18 cellular contexts compared by ENCODE assay signal in the genomic region with DNA sequence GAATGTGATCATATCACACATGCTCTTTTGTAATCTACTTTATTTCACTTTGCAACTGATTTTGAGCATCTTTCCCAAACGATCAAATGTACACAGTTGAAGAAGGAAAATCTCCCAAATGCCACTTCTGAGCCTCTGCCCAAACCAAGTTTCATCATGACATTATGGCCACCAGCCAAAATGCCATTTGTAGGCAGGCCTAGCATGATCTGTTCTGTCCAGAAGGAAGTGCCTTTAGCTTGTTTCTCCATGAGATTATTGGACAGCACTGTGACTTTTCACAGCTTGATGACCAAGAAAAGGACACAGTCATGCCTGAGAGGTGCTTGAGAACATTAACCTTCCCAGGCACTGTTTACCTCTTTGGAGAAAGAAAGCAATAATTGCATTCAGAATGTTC.
DNase-seq lines count a peak whose midpoint lies in the region; ATAC-seq and TF ChIP-seq lines count a peak whose summit lies in the region.
"Had no signal": no experiment of that assay in that cellular context is flagged by ENCODE, and none has a peak within 500 bp of the region (broad histone marks: within the 10 kb centered on the region; RNA-seq: fewer than 3 reads in every experiment).

No MANE protein-coding gene starts in this region.

- H3K27ac ChIP-seq in left ventricle myocardium inferior (replicated peaks), result no peak overlapping the region
- H3K27ac ChIP-seq: 22Rv1, BLaER1 had no signal

- no peaks in the 10 kb centered on the region for H3K9me3 ChIP-seq in left ventricle myocardium inferior (replicated peaks)
- H3K9me3 ChIP-seq: BLaER1, Caco-2 had no signal

- H3K36me3 ChIP-seq in left ventricle myocardium inferior, result no peaks in the 10 kb centered on the region
- H3K36me3 ChIP-seq: BLaER1 had no signal

- no peak for ATAC-seq in HG03159 (IDR thresholded peaks at IDR 0.05; ENCODE audit: unreplicated experiment)
- ATAC-seq: HepG2 had no signal

- H3K4me1 ChIP-seq in left ventricle myocardium inferior, result peaks cover 22% of the 10 kb centered on the region
- H3K4me1 ChIP-seq: BLaER1, Caco-2 had no signal

- intact Hi-C loops in left ventricle myocardium inferior (cut with micrococcal nuclease), result no loop called here

- no peak overlapping the region for H3K4me3 ChIP-seq in left ventricle myocardium inferior
- H3K4me3 ChIP-seq: BLaER1 had no signal

- no peaks in the 10 kb centered on the region for H3K27me3 ChIP-seq in left ventricle myocardium inferior (ENCODE audit: low read depth)
- H3K27me3 ChIP-seq: BLaER1 had no signal

- no peak for TF ChIP-seq CTCF in left ventricle myocardium inferior (IDR thresholded peaks at IDR 0.05; ENCODE audit: borderline replicate concordance)

- peak; percentile 8 for DNase-seq in DMS53 (lab: John Stamatoyannopoulos, UW)
- no peak for DNase-seq in DMS53 treated with DMSO at 0.1 percent for 48 hours (lab: John Stamatoyannopoulos, UW; ENCODE audit: unreplicated experiment)
- DNase-seq in DMS79 (lab: John Stamatoyannopoulos, UW), result peak; percentile 2
- DNase-seq in RPMI8226, result peak; percentile 52
- DNase-seq in cerebellum (ENCODE audit: low spot score), result peak; percentile 35
- DNase-seq in NCI-H1417 treated with DMSO at 0.1 percent for 48 hours (lab: John Stamatoyannopoulos, UW), result no peak
- no peak for DNase-seq in left ventricle myocardium inferior
- DNase-seq: AML-193; Caco-2; CD8-positive, alpha-beta memory T cell; EL; GDM1; GOT3; H9 had no signal

Comparison
In these comparisons a context has a peak if more than half of its experiments do, and no peak if none do; other contexts are left out.
1. DNase-seq: peak in DMS53 (single experiment), DMS79 (single experiment), RPMI8226 (single experiment) and cerebellum (single experiment); none in DMS53 treated with DMSO at 0.1 percent for 48 hours (single experiment), NCI-H1417 treated with DMSO at 0.1 percent for 48 hours (single experiment) and left ventricle myocardium inferior (single experiment).